ENCODE assay signal across 21 cellular contexts in genomic region chr6:125670586-125670985, GRCh38.
DNase-seq lines count a peak whose midpoint lies in the region; ATAC-seq and TF ChIP-seq lines count a peak whose summit lies in the region.
"Had no signal": no experiment of that assay in that cellular context is flagged by ENCODE, and none has a peak within 500 bp of the region (broad histone marks: within the 10 kb centered on the region; RNA-seq: fewer than 3 reads in every experiment).

No MANE protein-coding gene starts in this region.

- TF ChIP-seq CTCF in GM23338 (conservative IDR thresholded peaks at IDR 0.05; ENCODE audit: low read depth in 2 of 2) (no peak), astrocyte of the spinal cord (IDR thresholded peaks at IDR 0.05; ENCODE audit: low read depth, low read length) (no peak), osteocyte (IDR thresholded peaks at IDR 0.05) (no peak)

- H3K79me2 ChIP-seq in GM23338 (replicated peaks; ENCODE audit: insufficient read depth) = no peaks in the 10 kb centered on the region

- peak overlapping the region; percentile 30; the same call in 2 of the 3 replicates for H3K4me3 Mint-ChIP-seq in GM23338
- H3K4me3 Mint-ChIP-seq in osteocyte (ENCODE audit: unreplicated experiment) = no peak overlapping the region
- H3K4me3 Mint-ChIP-seq: activated naive CD8-positive, alpha-beta T cell; CD4-positive, alpha-beta memory T cell; natural killer cell; T-helper 17 cell had no signal

- H2AFZ ChIP-seq in GM23338 = no peak overlapping the region

- H3K9me3 Mint-ChIP-seq in GM23338 (peaks cover 2% of the 10 kb centered on the region; the same call in 1 of the 3 replicates), osteocyte (ENCODE audit: unreplicated experiment) (no peaks in the 10 kb centered on the region)
- H3K9me3 Mint-ChIP-seq: CD4-positive, alpha-beta memory T cell; natural killer cell had no signal

- H3K27ac Mint-ChIP-seq in GM23338 (peak overlapping the region; percentile 68; the same call in 1 of the 2 replicates), osteocyte (ENCODE audit: unreplicated experiment) (peak overlapping the region; percentile 74)
- H3K27ac Mint-ChIP-seq: activated naive CD8-positive, alpha-beta T cell; CD4-positive, alpha-beta memory T cell; natural killer cell; T-helper 17 cell had no signal

- H3K4me1 Mint-ChIP-seq in GM23338 (peaks cover 23% of the 10 kb centered on the region), osteocyte (ENCODE audit: unreplicated experiment) (peaks cover 25% of the 10 kb centered on the region)
- H3K4me1 Mint-ChIP-seq: CD4-positive, alpha-beta memory T cell; natural killer cell; T-helper 17 cell had no signal

- no peaks in the 10 kb centered on the region for H3K27me3 ChIP-seq in GM23338 (ENCODE audit: insufficient read depth)
- H3K27me3 ChIP-seq: thyroid gland had no signal

- H3K36me3 ChIP-seq in GM23338 (ENCODE audit: insufficient read depth) = no peaks in the 10 kb centered on the region; the same call in 1 of the 2 replicates
- H3K36me3 ChIP-seq: thyroid gland had no signal

- DNase-seq in GM23338 (ENCODE audit: low spot score) = peak; percentile 84
- peak; percentile 20 for DNase-seq in astrocyte of the spinal cord (ENCODE audit: low read depth, low spot score)
- DNase-seq in left ventricle myocardium superior = peak; percentile 45
- DNase-seq in osteocyte (ENCODE audit: extremely low spot score, unreplicated experiment) = no peak
- DNase-seq in NCI-H2029 treated with DMSO at 0.1 percent for 48 hours (lab: John Stamatoyannopoulos, UW) = no peak
- no peak for DNase-seq in SW 1271 (lab: John Stamatoyannopoulos, UW)
- DNase-seq in HuH-7.5 (ENCODE audit: low spot score) = no peak
- DNase-seq: ACHN; activated CD4-positive, CD25-positive, alpha-beta regulatory T cell treated with anti-CD3 and anti-CD28 coated beads, Interleukin-2, amount 50 U/mL, for 72 hours; CD4-positive, alpha-beta memory T cell; Kasumi-1; natural killer cell; NCI-H1436 treated with DMSO at 0.1 percent for 48 hours; NCI-H526; RPMI8226; stimulated activated CD4-positive, alpha-beta T cell treated with anti-CD3 and anti-CD28 coated beads, Interleukin-2, amount 100 ng/mL, for 24 hours; T-helper 17 cell; thyroid gland had no signal

- peaks cover 15% of the 10 kb centered on the region; the same call in 1 of the 2 replicates for H3K4me1 ChIP-seq in GM23338 (ENCODE audit: insufficient read depth)
- H3K4me1 ChIP-seq: thyroid gland had no signal

- intact Hi-C loops in left ventricle myocardium superior (cut with micrococcal nuclease) = no loop called here

- in situ Hi-C loops in astrocyte of the spinal cord (cut with HindIII; ENCODE audit: low sequenced_read_pairs) = no loop called here

- peaks cover 2% of the 10 kb centered on the region for H3K27me3 Mint-ChIP-seq in GM23338 (ENCODE audit: insufficient read depth, low read depth, poor library complexity)
- H3K27me3 Mint-ChIP-seq in osteocyte (ENCODE audit: unreplicated experiment) = no peaks in the 10 kb centered on the region

- no peaks in the 10 kb centered on the region for H3F3A ChIP-seq in GM23338 (replicated peaks; ENCODE audit: low read depth)

- peak overlapping the region; percentile 58 for H3K4me2 ChIP-seq in GM23338

- no peak overlapping the region for H3K27ac ChIP-seq in GM23338 (ENCODE audit: low read depth)
- H3K27ac ChIP-seq: thyroid gland had no signal

- H3K36me3 Mint-ChIP-seq in GM23338 (ENCODE audit: low read depth) = peaks cover 20% of the 10 kb centered on the region; the same call in 2 of the 3 replicates
- H3K36me3 Mint-ChIP-seq in osteocyte (ENCODE audit: unreplicated experiment) = no peaks in the 10 kb centered on the region
- H3K36me3 Mint-ChIP-seq: activated naive CD8-positive, alpha-beta T cell; CD4-positive, alpha-beta memory T cell; natural killer cell had no signal

- no peaks in the 10 kb centered on the region for H4K20me1 ChIP-seq in GM23338 (replicated peaks; ENCODE audit: insufficient read depth)

- H3K4me3 ChIP-seq in GM23338 = no peak overlapping the region
- H3K4me3 ChIP-seq in astrocyte of the spinal cord (ENCODE audit: low read depth, low read length) = no peak overlapping the region
- H3K4me3 ChIP-seq: thyroid gland had no signal

- ATAC-seq in GM23338 (peak; percentile 97), left ventricle myocardium superior (peak; percentile 99), GM18858 (IDR thresholded peaks at IDR 0.05; ENCODE audit: unreplicated experiment) (no peak)
- ATAC-seq: left lobe of liver, natural killer cell, T-helper 17 cell had no signal

- H3K9me2 ChIP-seq in GM23338 (ENCODE audit: insufficient read depth) = peaks cover 8% of the 10 kb centered on the region

TF ChIP-seq in GM23338, 12 proteins besides CTCF, POLR2A, EP300 and RAD21:
- TF ChIP-seq ZNF462 (CRISPR knock-in tag; IDR thresholded peaks at IDR 0.05) = peak; percentile 63; the same call in 1 of the 2 replicates
- TF ChIP-seq CREB1 (CRISPR knock-in tag; IDR thresholded peaks at IDR 0.05; ENCODE audit: low read depth) = 0 out of 2 replicates have a peak, but pooled peaks have one; percentile 7
- TF ChIP-seq EZH2phosphoT487 (IDR thresholded peaks at IDR 0.05; ENCODE audit: unreplicated experiment) = no peak

Comparison
In these comparisons a context has a peak if more than half of its experiments do, and no peak if none do; other contexts are left out.
1. DNase-seq: peak in GM23338 (single experiment), astrocyte of the spinal cord (single experiment) and left ventricle myocardium superior (single experiment); none in osteocyte (single experiment), NCI-H2029 treated with DMSO at 0.1 percent for 48 hours (single experiment), SW 1271 (0 of 2) and HuH-7.5 (single experiment).